In the genomic region with DNA sequence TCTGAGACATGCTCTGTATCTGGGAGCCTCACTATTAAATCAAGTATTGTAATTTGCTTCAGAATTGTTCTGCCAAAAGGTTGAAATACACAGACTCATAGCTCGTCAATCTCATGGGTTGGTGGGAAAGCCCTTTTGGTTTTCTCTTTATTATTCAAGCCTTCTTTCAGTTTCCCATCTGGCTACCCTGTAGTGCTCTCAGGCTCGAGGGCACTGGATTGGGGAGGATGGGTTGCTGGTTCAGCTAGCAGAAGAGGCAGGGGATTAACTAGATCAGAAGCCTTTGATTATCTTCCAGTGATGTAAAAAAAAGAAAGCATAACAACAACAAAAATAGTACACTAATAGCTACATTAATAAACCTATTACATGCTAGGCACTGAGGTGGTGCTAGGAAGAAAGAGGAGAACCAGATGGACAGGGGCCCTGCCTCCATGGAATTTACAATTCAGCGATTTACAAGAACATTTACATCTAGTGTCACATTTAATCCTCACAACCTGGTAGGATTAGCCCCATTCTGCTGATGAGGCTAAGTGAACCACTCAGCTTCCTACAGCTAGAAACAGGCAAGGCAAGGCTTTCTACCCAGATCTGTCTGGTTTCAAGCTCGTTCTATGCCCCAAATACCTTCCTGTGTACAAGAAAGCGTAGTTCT, we compare ENCODE assay signal across 21 cellular contexts.
"Had no signal": no experiment of that assay in that cellular context is flagged by ENCODE, and none has a peak within 500 bp of the region (broad histone marks: within the 10 kb centered on the region; RNA-seq: fewer than 3 reads in every experiment).

No MANE protein-coding gene starts in this region.

- H3K36me3 ChIP-seq: heart left ventricle, ovary, right atrium auricular region, sigmoid colon, thoracic aorta, transverse colon had no signal

- H3K27ac ChIP-seq: coronary artery, heart left ventricle, ovary, right atrium auricular region, sigmoid colon, skin epidermis, thoracic aorta, transverse colon had no signal

- FAIRE-seq: frontal cortex had no signal

- H3K36me3 Mint-ChIP-seq: naive thymus-derived CD8-positive, alpha-beta T cell; stimulated activated naive B cell treated with anti-CD40 and anti-IgM and Interleukin-4, amounts not matched to agents 10 μg/mL and 1 μg/mL and 100 μg/mL, for 72 hours had no signal

- H3K4me3 Mint-ChIP-seq: naive thymus-derived CD8-positive, alpha-beta T cell; stimulated activated naive B cell treated with anti-CD40 and anti-IgM and Interleukin-4, amounts not matched to agents 10 μg/mL and 1 μg/mL and 100 μg/mL, for 72 hours; stimulated activated naive CD8-positive, alpha-beta T cell treated with anti-CD3 and anti-CD28 coated beads, Interleukin-15, amount 100 ng/mL, for 72 hours had no signal

- H3K27me3 Mint-ChIP-seq: stimulated activated naive B cell treated with anti-CD40 and anti-IgM and Interleukin-4, amounts not matched to agents 10 μg/mL and 1 μg/mL and 100 μg/mL, for 72 hours had no signal

- ATAC-seq: esophagus mucosa; heart left ventricle; left colon; left ventricle myocardium superior; naive thymus-derived CD8-positive, alpha-beta T cell; stimulated activated naive B cell treated with anti-CD40 and anti-IgM and Interleukin-4, amounts not matched to agents 10 μg/mL and 1 μg/mL and 100 μg/mL, for 72 hours; stimulated activated naive CD8-positive, alpha-beta T cell treated with anti-CD3 and anti-CD28 coated beads, Interleukin-15, amount 100 ng/mL, for 72 hours had no signal

- H3K9me3 Mint-ChIP-seq: naive thymus-derived CD8-positive, alpha-beta T cell; stimulated activated naive B cell treated with anti-CD40 and anti-IgM and Interleukin-4, amounts not matched to agents 10 μg/mL and 1 μg/mL and 100 μg/mL, for 72 hours; stimulated activated naive CD8-positive, alpha-beta T cell treated with anti-CD3 and anti-CD28 coated beads, Interleukin-15, amount 100 ng/mL, for 72 hours had no signal

- H3K9me3 ChIP-seq: heart left ventricle, ovary, right atrium auricular region, sigmoid colon, thoracic aorta, transverse colon had no signal

- H3K27me3 ChIP-seq: ovary, right atrium auricular region, sigmoid colon, transverse colon had no signal

- H3K4me1 Mint-ChIP-seq: stimulated activated naive B cell treated with anti-CD40 and anti-IgM and Interleukin-4, amounts not matched to agents 10 μg/mL and 1 μg/mL and 100 μg/mL, for 72 hours; stimulated activated naive CD8-positive, alpha-beta T cell treated with anti-CD3 and anti-CD28 coated beads, Interleukin-15, amount 100 ng/mL, for 72 hours had no signal

- H3K4me3 ChIP-seq: coronary artery, heart left ventricle, lung, ovary, right atrium auricular region, sigmoid colon, skin epidermis, thoracic aorta, transverse colon had no signal

- DNase-seq: effector CD4-positive, alpha-beta T cell; heart left ventricle; hippocampal formation; left colon; left ventricle myocardium superior; naive thymus-derived CD8-positive, alpha-beta T cell; ovary; sigmoid colon; stimulated activated CD4-positive, alpha-beta T cell treated with anti-CD3 and anti-CD28 coated beads, Interleukin-2, amount 100 ng/mL, for 24 hours; stimulated activated CD4-positive, alpha-beta T cell treated with anti-CD3 and anti-CD28 coated beads, Interleukin-4, amount 100 ng/mL, for 4 hours; stimulated activated naive B cell treated with anti-CD40 and anti-IgM and Interleukin-4, amounts not matched to agents 10 μg/mL and 1 μg/mL and 100 μg/mL, for 72 hours; stimulated activated naive CD8-positive, alpha-beta T cell treated with anti-CD3 and anti-CD28 coated beads, Interleukin-15, amount 100 ng/mL, for 72 hours; substantia nigra; transverse colon had no signal

- H3K4me1 ChIP-seq: heart left ventricle, right atrium auricular region, sigmoid colon, transverse colon had no signal

- H3K27ac Mint-ChIP-seq: naive thymus-derived CD8-positive, alpha-beta T cell; stimulated activated naive B cell treated with anti-CD40 and anti-IgM and Interleukin-4, amounts not matched to agents 10 μg/mL and 1 μg/mL and 100 μg/mL, for 72 hours; stimulated activated naive CD8-positive, alpha-beta T cell treated with anti-CD3 and anti-CD28 coated beads, Interleukin-15, amount 100 ng/mL, for 72 hours had no signal
